In the genomic region with DNA sequence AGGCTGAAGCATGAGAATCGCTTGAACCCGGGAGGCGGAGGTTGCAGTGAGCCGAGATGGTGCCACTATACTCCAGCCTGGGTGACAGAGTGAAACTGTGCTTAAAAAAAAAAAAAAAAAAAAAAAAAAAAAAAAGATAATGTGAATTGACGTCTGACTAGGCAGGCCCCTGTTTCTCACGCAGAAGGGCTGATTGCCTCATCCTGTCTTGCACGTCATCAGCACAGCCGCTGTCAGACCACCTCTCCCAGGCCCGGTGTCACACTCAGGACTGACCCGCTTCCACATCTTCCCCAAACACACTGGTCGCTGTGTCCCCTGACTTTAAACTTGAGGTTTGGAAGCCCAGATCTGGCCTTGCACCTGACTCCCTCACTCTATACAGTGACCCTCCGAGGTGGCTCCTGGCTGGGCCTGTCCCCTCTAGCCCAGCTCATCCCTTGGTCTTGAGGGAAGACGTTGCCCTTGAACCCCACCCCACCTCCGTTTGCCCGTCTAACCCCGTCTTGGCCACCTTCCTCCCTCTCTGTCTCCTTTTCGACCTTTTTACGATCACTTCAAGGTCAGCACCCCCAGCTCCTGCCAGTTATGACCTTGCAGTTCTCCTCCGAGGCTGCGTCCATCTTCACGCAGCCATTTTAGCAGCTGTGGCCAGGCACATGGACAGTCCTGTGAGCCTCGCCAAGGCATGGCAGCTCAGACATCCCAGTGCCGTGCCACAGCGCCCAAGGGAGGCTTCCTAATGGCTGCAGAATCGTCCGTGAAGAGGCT, we compare ENCODE assay signal across 1 cellular context.
TF ChIP-seq lines count a peak whose summit lies in the region.

No MANE protein-coding gene starts in this region.

TF ChIP-seq in K562, 482 proteins besides CTCF, POLR2A, EP300 and RAD21 (continued from another document and continues in another):
- TF ChIP-seq MXI1 (IDR thresholded peaks at IDR 0.05; ENCODE audit: low read depth, low read length) (no peak), JUND (IDR thresholded peaks at IDR 0.05; ENCODE audit: borderline replicate concordance, low read depth, low read length) (peak; percentile 48; the same call in 1 of the 2 replicates), JUND (tag; IDR thresholded peaks at IDR 0.05; ENCODE audit: borderline replicate concordance, low read depth, low read length) (no peak), DMBX1 (CRISPR knock-in tag; IDR thresholded peaks at IDR 0.05; ENCODE audit: borderline replicate concordance) (peak; percentile 24; the same call in 1 of the 2 replicates), CEBPB (tag; IDR thresholded peaks at IDR 0.05) (0 out of 2 replicates have a peak, but pooled peaks have one; percentile 9), ZNF589 (CRISPR knock-in tag; IDR thresholded peaks at IDR 0.05; ENCODE audit: low read depth) (peak; percentile 88), BRF2 (IDR thresholded peaks at IDR 0.05; ENCODE audit: borderline replicate concordance, insufficient read depth, insufficient read length) (no peak), ZFP36 (IDR thresholded peaks at IDR 0.05; ENCODE audit: low read depth, low read length, partially characterized antibody) (no peak), PTTG1 (tag; IDR thresholded peaks at IDR 0.05; ENCODE audit: low read depth) (0 out of 2 replicates have a peak, but pooled peaks have one; percentile 44), PKNOX1 (IDR thresholded peaks at IDR 0.05) (peak; percentile 39; the same call in 1 of the 2 replicates), HBP1 (CRISPR knock-in tag; IDR thresholded peaks at IDR 0.05) (peak; percentile 9; the same call in 1 of the 2 replicates), VEZF1 (CRISPR knock-in tag; IDR thresholded peaks at IDR 0.05) (0 out of 2 replicates have a peak, but pooled peaks have one; percentile 13), ATF7 (IDR thresholded peaks at IDR 0.05) (peak; percentile 34; the same call in 1 of the 2 replicates), CEBPG (CRISPR knock-in tag; IDR thresholded peaks at IDR 0.05) (peak; percentile 96), CEBPG (tag; conservative IDR thresholded peaks at IDR 0.05 in 1 of 2, IDR thresholded peaks at IDR 0.05 in 1 of 2) (peak in 1 of 2 experiments; percentile 78; a peak in 2 of 4 replicates), ZNF584 (CRISPR knock-in tag; IDR thresholded peaks at IDR 0.05; ENCODE audit: low read depth) (peak; percentile 90), ZNF318 (IDR thresholded peaks at IDR 0.05; ENCODE audit: borderline replicate concordance in 1 of 2, low read depth in 1 of 2) (peak in 1 of 2 experiments; percentile 51; a peak in 1 of 4 replicates), ELF1 (tag; IDR thresholded peaks at IDR 0.05) (no peak), SMAD4 (CRISPR knock-in tag; conservative IDR thresholded peaks at IDR 0.05) (0 out of 2 replicates have a peak, but pooled peaks have one; percentile 39), CREM (IDR thresholded peaks at IDR 0.05; ENCODE audit: low read depth) (peak; percentile 62; the same call in 1 of the 2 replicates), HMG20A (CRISPR knock-in tag; conservative IDR thresholded peaks at IDR 0.05) (no peak), RBM22 (IDR thresholded peaks at IDR 0.05; ENCODE audit: low read depth, low read length, poor library complexity, severe bottlenecking) (peak; percentile 31), YY1 (IDR thresholded peaks at IDR 0.05; ENCODE audit: borderline replicate concordance in 1 of 3, control insufficient read depth in 1 of 3, extremely low read depth in 1 of 3, insufficient read depth in 3 of 3, insufficient read length in 1 of 3, insufficient replicate concordance in 2 of 3, low read depth in 1 of 3, low read length in 2 of 3) (peak in 1 of 3 experiments; percentile 26), ZNF143 (CRISPR knock-in tag; IDR thresholded peaks at IDR 0.05) (0 out of 2 replicates have a peak, but pooled peaks have one; percentile 34), BRF1 (IDR thresholded peaks at IDR 0.05; ENCODE audit: borderline replicate concordance, extremely low read depth, insufficient read length) (no peak), RBFOX2 (IDR thresholded peaks at IDR 0.05; ENCODE audit: low read depth, low read length) (peak; percentile 41), FOXJ2 (tag; IDR thresholded peaks at IDR 0.05) (no peak), ADNP (tag; IDR thresholded peaks at IDR 0.05) (no peak), ZBTB8A (IDR thresholded peaks at IDR 0.05; ENCODE audit: partially characterized antibody) (no peak), NR2C1 (IDR thresholded peaks at IDR 0.05) (no peak), NR2C1 (tag; IDR thresholded peaks at IDR 0.05) (peak; percentile 46)
- TF ChIP-seq, protein P1, sequence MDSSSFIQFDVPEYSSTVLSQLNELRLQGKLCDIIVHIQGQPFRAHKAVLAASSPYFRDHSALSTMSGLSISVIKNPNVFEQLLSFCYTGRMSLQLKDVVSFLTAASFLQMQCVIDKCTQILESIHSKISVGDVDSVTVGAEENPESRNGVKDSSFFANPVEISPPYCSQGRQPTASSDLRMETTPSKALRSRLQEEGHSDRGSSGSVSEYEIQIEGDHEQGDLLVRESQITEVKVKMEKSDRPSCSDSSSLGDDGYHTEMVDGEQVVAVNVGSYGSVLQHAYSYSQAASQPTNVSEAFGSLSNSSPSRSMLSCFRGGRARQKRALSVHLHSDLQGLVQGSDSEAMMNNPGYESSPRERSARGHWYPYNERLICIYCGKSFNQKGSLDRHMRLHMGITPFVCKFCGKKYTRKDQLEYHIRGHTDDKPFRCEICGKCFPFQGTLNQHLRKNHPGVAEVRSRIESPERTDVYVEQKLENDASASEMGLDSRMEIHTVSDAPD (CRISPR knock-in tag; IDR thresholded peaks at IDR 0.05), result peak; percentile 17; the same call in 1 of the 2 replicates
- TF ChIP-seq, protein P2, sequence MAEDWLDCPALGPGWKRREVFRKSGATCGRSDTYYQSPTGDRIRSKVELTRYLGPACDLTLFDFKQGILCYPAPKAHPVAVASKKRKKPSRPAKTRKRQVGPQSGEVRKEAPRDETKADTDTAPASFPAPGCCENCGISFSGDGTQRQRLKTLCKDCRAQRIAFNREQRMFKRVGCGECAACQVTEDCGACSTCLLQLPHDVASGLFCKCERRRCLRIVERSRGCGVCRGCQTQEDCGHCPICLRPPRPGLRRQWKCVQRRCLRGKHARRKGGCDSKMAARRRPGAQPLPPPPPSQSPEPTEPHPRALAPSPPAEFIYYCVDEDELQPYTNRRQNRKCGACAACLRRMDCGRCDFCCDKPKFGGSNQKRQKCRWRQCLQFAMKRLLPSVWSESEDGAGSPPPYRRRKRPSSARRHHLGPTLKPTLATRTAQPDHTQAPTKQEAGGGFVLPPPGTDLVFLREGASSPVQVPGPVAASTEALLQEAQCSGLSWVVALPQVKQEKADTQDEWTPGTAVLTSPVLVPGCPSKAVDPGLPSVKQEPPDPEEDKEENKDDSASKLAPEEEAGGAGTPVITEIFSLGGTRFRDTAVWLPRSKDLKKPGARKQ (CRISPR knock-in tag; IDR thresholded peaks at IDR 0.05), result 0 out of 2 replicates have a peak, but pooled peaks have one; percentile 33
- TF ChIP-seq, protein P3, sequence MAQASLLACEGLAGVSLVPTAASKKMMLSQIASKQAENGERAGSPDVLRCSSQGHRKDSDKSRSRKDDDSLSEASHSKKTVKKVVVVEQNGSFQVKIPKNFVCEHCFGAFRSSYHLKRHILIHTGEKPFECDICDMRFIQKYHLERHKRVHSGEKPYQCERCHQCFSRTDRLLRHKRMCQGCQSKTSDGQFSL (CRISPR knock-in tag; IDR thresholded peaks at IDR 0.05), result peak; percentile 33; the same call in 1 of the 2 replicates
- TF ChIP-seq, protein P3 (tag; IDR thresholded peaks at IDR 0.05), result no peak
- TF ChIP-seq, protein P4, sequence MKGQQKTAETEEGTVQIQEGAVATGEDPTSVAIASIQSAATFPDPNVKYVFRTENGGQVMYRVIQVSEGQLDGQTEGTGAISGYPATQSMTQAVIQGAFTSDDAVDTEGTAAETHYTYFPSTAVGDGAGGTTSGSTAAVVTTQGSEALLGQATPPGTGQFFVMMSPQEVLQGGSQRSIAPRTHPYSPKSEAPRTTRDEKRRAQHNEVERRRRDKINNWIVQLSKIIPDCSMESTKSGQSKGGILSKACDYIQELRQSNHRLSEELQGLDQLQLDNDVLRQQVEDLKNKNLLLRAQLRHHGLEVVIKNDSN (CRISPR knock-in tag; IDR thresholded peaks at IDR 0.05), result peak; percentile 54
